ENCODE assay signal across 8 cellular contexts in genomic region chr20:36462440-36463211, GRCh38.
DNase-seq lines count a peak whose midpoint lies in the region; ATAC-seq and TF ChIP-seq lines count a peak whose summit lies in the region.

No MANE protein-coding gene starts in this region.

- no peak; a peak in 1 of 4 replicates for TF ChIP-seq EP300 in SK-N-SH (IDR thresholded peaks at IDR 0.05; ENCODE audit: borderline replicate concordance in 1 of 2, low read depth in 1 of 2, low read length in 1 of 2)

- 0% methylated on average over 6 of the region's 21 CpGs for WGBS in SK-N-SH (ENCODE audit: low lambda C conversion rate)

- CTCF ChIA-PET in activated CD4-positive, alpha-beta T cell treated with anti-CD3 and anti-CD28 coated beads, Interleukin-2, amount 10 ng/mL, durations not matched to agents 7 days and 5 days (lab: Charles Lee), result interaction anchor here (0.7 to 3.4 kb wide), 3 partner anchors 10 to 161 kb away, joined by 3 to 12 read pairs (median 7); partner anchors contain the start of gene RAB5IF
- CTCF ChIA-PET in SK-N-SH (lab: Yijun Ruan, JAX), result interaction anchor here (0.6 to 1.7 kb wide), 3 partner anchors 17 to 59 kb away, joined by 3 to 6 read pairs (median 4); no protein-coding TSS in a partner anchor

- TF ChIP-seq CTCF in SK-N-SH (IDR thresholded peaks at IDR 0.05), result no peak
- TF ChIP-seq CTCF in epithelial cell of esophagus (IDR thresholded peaks at IDR 0.05; ENCODE audit: insufficient read depth, low read depth, low read length, missing control alignments), result no peak

- H3K27me3 ChIP-seq in SK-N-SH (ENCODE audit: insufficient read depth), result no peaks in the 10 kb centered on the region
- no peaks in the 10 kb centered on the region for H3K27me3 ChIP-seq in muscle layer of duodenum (ENCODE audit: low read depth, low read length)

- peaks cover 55% of the 10 kb centered on the region for H4K20me1 ChIP-seq in SK-N-SH (ENCODE audit: insufficient read depth)

- H3K4me3 ChIP-seq in SK-N-SH (ENCODE audit: low read depth in 2 of 2, low read length in 1 of 2) (peak overlapping the region; percentile 76 to 91), epithelial cell of esophagus (ENCODE audit: low read length) (peak overlapping the region; percentile 87), muscle layer of duodenum (ENCODE audit: low read depth in 1 of 2, low read length in 2 of 2) (peak overlapping the region; percentile 79 to 95)

- no peaks in the 10 kb centered on the region for H3K9me3 Mint-ChIP-seq in activated CD4-positive, alpha-beta T cell treated with anti-CD3 and anti-CD28 coated beads, Interleukin-2, amount 10 ng/mL, durations not matched to agents 7 days and 5 days

- no peak for ATAC-seq in HG03354 (IDR thresholded peaks at IDR 0.05; ENCODE audit: poor library complexity, severe bottlenecking, unreplicated experiment)

- H3K9me3 ChIP-seq in SK-N-SH, result no peaks in the 10 kb centered on the region
- H3K9me3 ChIP-seq in muscle layer of duodenum (ENCODE audit: control insufficient read depth in 1 of 2, low read length in 2 of 2), result no peaks in the 10 kb centered on the region

- H3K4me1 Mint-ChIP-seq in activated CD4-positive, alpha-beta T cell treated with anti-CD3 and anti-CD28 coated beads, Interleukin-2, amount 10 ng/mL, durations not matched to agents 7 days and 5 days, result peaks cover 64% of the 10 kb centered on the region

- H3K79me2 ChIP-seq in SK-N-SH (ENCODE audit: insufficient read depth), result peaks cover 61% of the 10 kb centered on the region

- POLR2A ChIA-PET in activated CD4-positive, alpha-beta T cell treated with anti-CD3 and anti-CD28 coated beads, Interleukin-2, amount 10 ng/mL, durations not matched to agents 7 days and 5 days (lab: Charles Lee), result interaction anchor here (0.6 kb wide), 1 partner anchor 412 kb away, joined by 3 read pairs; no protein-coding TSS in a partner anchor
- POLR2A ChIA-PET in SK-N-SH (lab: Yijun Ruan, JAX), result interaction anchor here (1.4 kb wide), 1 partner anchor 20 kb away, joined by 4 read pairs; no protein-coding TSS in a partner anchor

- peak overlapping the region; percentile 94 for H3K4me3 Mint-ChIP-seq in activated CD4-positive, alpha-beta T cell treated with anti-CD3 and anti-CD28 coated beads, Interleukin-2, amount 10 ng/mL, durations not matched to agents 7 days and 5 days

- no peak for DNase-seq in activated CD4-positive, alpha-beta T cell treated with anti-CD3 and anti-CD28 coated beads, Interleukin-2, amount 10 ng/mL, durations not matched to agents 7 days and 5 days
- no peak for DNase-seq in activated CD4-positive, alpha-beta T cell treated with anti-CD3 and anti-CD28 coated beads for 1 hour
- DNase-seq in SK-N-SH (peak; percentile 59), epithelial cell of esophagus (ENCODE audit: low read depth) (peak; percentile 50), activated gamma-delta T cell treated with Interleukin-2 at 50 U/mL for 16 hours (no peak), NCI-H446 treated with DMSO at 0.1 percent for 48 hours (lab: John Stamatoyannopoulos, UW) (no peak)

- H3K4me1 ChIP-seq in SK-N-SH (ENCODE audit: control insufficient read depth in 1 of 2, insufficient read depth in 2 of 2, low read depth in 1 of 2, low read length in 1 of 2), result peaks cover 37 to 47% of the 10 kb centered on the region in 2 experiments
- H3K4me1 ChIP-seq in muscle layer of duodenum (ENCODE audit: control insufficient read depth in 1 of 2, insufficient read depth in 2 of 2, low read length in 2 of 2), result peaks cover 27 to 50% of the 10 kb centered on the region in 2 donors

- H3K36me3 ChIP-seq in SK-N-SH (replicated peaks in 1 of 2; ENCODE audit: control insufficient read depth in 1 of 2, insufficient read depth in 2 of 2, low read length in 1 of 2), result no peaks in the 10 kb centered on the region
- H3K36me3 ChIP-seq in muscle layer of duodenum (ENCODE audit: control insufficient read depth in 1 of 2, insufficient read depth in 2 of 2, low read length in 2 of 2), result peaks cover 0 to 13% of the 10 kb centered on the region in 2 donors

- peaks cover 21% of the 10 kb centered on the region for H3F3A ChIP-seq in SK-N-SH (replicated peaks; ENCODE audit: insufficient read depth)

- H3K27me3 Mint-ChIP-seq in activated CD4-positive, alpha-beta T cell treated with anti-CD3 and anti-CD28 coated beads, Interleukin-2, amount 10 ng/mL, durations not matched to agents 7 days and 5 days, result no peaks in the 10 kb centered on the region

- H2AFZ ChIP-seq in SK-N-SH (ENCODE audit: low read depth), result peak overlapping the region; percentile 36; the same call in 1 of the 2 replicates

- peak overlapping the region; percentile 100 for H3K4me2 ChIP-seq in SK-N-SH

- no peaks in the 10 kb centered on the region for H3K9me2 ChIP-seq in SK-N-SH

- H3K36me3 Mint-ChIP-seq in activated CD4-positive, alpha-beta T cell treated with anti-CD3 and anti-CD28 coated beads, Interleukin-2, amount 10 ng/mL, durations not matched to agents 7 days and 5 days (ENCODE audit: low read depth), result no peaks in the 10 kb centered on the region

- peak overlapping the region; percentile 92 for H3K27ac Mint-ChIP-seq in activated CD4-positive, alpha-beta T cell treated with anti-CD3 and anti-CD28 coated beads, Interleukin-2, amount 10 ng/mL, durations not matched to agents 7 days and 5 days

- H3K9ac ChIP-seq in SK-N-SH, result peak overlapping the region; percentile 98

- H3K27ac ChIP-seq in SK-N-SH (ENCODE audit: low read depth in 2 of 2, low read length in 1 of 2) (peak overlapping the region; percentile 80 to 90), muscle layer of duodenum (ENCODE audit: low read length) (peak overlapping the region; percentile 97)

- no peak for TF ChIP-seq RAD21 in SK-N-SH (IDR thresholded peaks at IDR 0.05; ENCODE audit: low read length)

TF ChIP-seq in SK-N-SH, 30 proteins besides CTCF, POLR2A, EP300 and RAD21 (continues in another document):
- TF ChIP-seq NRF1 (IDR thresholded peaks at IDR 0.05; ENCODE audit: low read depth, low read length) (no peak), SMC3 (IDR thresholded peaks at IDR 0.05; ENCODE audit: low read depth, low read length) (no peak), NFIC (IDR thresholded peaks at IDR 0.05; ENCODE audit: borderline replicate concordance) (no peak; the same call in 1 of the 2 replicates), EZH2phosphoT487 (IDR thresholded peaks at IDR 0.05; ENCODE audit: borderline replicate concordance, low read depth) (no peak), TCF12 (IDR thresholded peaks at IDR 0.05) (peak; percentile 52; the same call in 1 of the 2 replicates), MAX (IDR thresholded peaks at IDR 0.05; ENCODE audit: low read depth) (peak; percentile 71; the same call in 1 of the 2 replicates), USF2 (IDR thresholded peaks at IDR 0.05; ENCODE audit: borderline replicate concordance, low read depth, low read length) (no peak), GABPA (IDR thresholded peaks at IDR 0.05; ENCODE audit: low read depth) (peak; percentile 19; the same call in 1 of the 2 replicates), FOXJ3 (CRISPR knock-in tag; IDR thresholded peaks at IDR 0.05) (no peak), POLR2AphosphoS5 (IDR thresholded peaks at IDR 0.05; ENCODE audit: low read depth, low read length) (no peak; the same call in 1 of the 2 replicates), TEAD4 (IDR thresholded peaks at IDR 0.05; ENCODE audit: borderline replicate concordance, insufficient read depth) (no peak), RXRA (IDR thresholded peaks at IDR 0.05; ENCODE audit: borderline replicate concordance, low read depth) (no peak), MXI1 (IDR thresholded peaks at IDR 0.05; ENCODE audit: low read depth, low read length) (no peak), TAF1 (IDR thresholded peaks at IDR 0.05; ENCODE audit: borderline replicate concordance, low read depth, low read length) (no peak; the same call in 1 of the 2 replicates), MEF2A (IDR thresholded peaks at IDR 0.05; ENCODE audit: borderline replicate concordance, low read depth) (peak; percentile 50; the same call in 1 of the 2 replicates)
- TF ChIP-seq, protein P1, sequence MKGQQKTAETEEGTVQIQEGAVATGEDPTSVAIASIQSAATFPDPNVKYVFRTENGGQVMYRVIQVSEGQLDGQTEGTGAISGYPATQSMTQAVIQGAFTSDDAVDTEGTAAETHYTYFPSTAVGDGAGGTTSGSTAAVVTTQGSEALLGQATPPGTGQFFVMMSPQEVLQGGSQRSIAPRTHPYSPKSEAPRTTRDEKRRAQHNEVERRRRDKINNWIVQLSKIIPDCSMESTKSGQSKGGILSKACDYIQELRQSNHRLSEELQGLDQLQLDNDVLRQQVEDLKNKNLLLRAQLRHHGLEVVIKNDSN (IDR thresholded peaks at IDR 0.05; ENCODE audit: borderline replicate concordance, low read depth), result no peak
- TF ChIP-seq, protein P2, sequence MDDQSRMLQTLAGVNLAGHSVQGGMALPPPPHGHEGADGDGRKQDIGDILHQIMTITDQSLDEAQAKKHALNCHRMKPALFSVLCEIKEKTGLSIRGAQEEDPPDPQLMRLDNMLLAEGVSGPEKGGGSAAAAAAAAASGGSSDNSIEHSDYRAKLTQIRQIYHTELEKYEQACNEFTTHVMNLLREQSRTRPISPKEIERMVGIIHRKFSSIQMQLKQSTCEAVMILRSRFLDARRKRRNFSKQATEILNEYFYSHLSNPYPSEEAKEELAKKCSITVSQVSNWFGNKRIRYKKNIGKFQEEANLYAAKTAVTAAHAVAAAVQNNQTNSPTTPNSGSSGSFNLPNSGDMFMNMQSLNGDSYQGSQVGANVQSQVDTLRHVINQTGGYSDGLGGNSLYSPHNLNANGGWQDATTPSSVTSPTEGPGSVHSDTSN (IDR thresholded peaks at IDR 0.05), result no peak

Comparison
In these comparisons a context has a peak if more than half of its experiments do, and no peak if none do; other contexts are left out.
1. DNase-seq: peak in SK-N-SH (single experiment) and epithelial cell of esophagus (single experiment); none in activated CD4-positive, alpha-beta T cell treated with anti-CD3 and anti-CD28 coated beads, Interleukin-2, amount 10 ng/mL, durations not matched to agents 7 days and 5 days (single experiment), activated CD4-positive, alpha-beta T cell treated with anti-CD3 and anti-CD28 coated beads for 1 hour (single experiment), activated gamma-delta T cell treated with Interleukin-2 at 50 U/mL for 16 hours (single experiment) and NCI-H446 treated with DMSO at 0.1 percent for 48 hours (single experiment).
2. Peak in every context shown above with its lines, with median percentiles within 50 percentile points of each other: H3K4me3 ChIP-seq.